8 cellular contexts compared by ENCODE assay signal in the genomic region with DNA sequence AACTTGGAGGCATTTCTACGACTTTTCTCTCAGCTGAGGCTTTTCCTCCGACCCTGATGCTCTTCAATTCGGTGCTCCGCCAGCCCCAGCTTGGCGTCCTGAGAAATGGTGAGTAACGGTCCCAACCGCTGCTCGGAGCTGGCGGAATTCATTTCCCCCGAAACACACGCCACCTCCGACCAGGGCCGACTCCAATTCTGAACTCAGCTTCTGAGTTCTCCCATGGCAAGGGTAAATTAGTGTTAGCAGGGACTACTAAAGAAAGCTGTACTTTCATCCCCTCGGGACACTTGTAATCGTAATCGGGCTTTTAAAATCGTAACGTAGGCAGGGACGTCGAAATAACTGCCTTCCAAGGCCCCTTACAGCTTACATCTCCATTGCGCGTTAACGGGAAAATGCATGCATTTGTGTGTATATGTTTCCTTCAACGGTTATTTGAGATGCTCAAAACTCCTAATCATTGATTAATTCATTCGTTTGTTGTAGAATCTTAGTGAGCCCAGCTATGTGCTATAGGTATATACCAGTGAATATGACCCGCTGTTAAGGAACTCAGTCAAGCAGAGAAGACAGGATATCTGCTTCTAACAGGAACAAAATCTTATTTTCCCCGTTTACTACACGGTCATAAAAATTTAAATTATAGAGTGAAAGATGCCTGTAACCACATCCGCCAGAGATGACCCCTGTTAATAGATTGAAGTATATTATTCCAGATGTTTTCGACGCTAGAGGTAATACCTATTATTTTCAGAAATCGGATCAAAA.
DNase-seq lines count a peak whose midpoint lies in the region; ATAC-seq and TF ChIP-seq lines count a peak whose summit lies in the region.

No MANE protein-coding gene starts in this region.

- no peaks in the 10 kb centered on the region for H3K9me3 ChIP-seq in WERI-Rb-1 (ENCODE audit: severe bottlenecking)
- no peaks in the 10 kb centered on the region for H3K9me3 ChIP-seq in iPS-18a (ENCODE audit: control insufficient read depth, low read depth, low read length)

- H3K4me3 ChIP-seq in AG09309 (ENCODE audit: control insufficient read depth, low read depth, low read length) (peak overlapping the region; percentile 65), WERI-Rb-1 (ENCODE audit: low read depth, low read length) (peak overlapping the region; percentile 93), iPS-18a (ENCODE audit: low read length) (peak overlapping the region; percentile 100)

- peak overlapping the region; percentile 98 for H3K9ac ChIP-seq in iPS-18a (ENCODE audit: low read length)

- TF ChIP-seq CTCF in AG09309 (IDR thresholded peaks at IDR 0.05; ENCODE audit: control insufficient read depth, insufficient read depth, low read depth, low read length, missing control alignments) (no peak), WERI-Rb-1 (IDR thresholded peaks at IDR 0.05; ENCODE audit: low read depth, low read length) (no peak)

- H3K27me3 ChIP-seq in WERI-Rb-1 (ENCODE audit: insufficient read depth, low read depth, severe bottlenecking) (no peaks in the 10 kb centered on the region), iPS-18a (ENCODE audit: control insufficient read depth, insufficient read depth, low read length) (no peaks in the 10 kb centered on the region)

- ATAC-seq in GM18861 (IDR thresholded peaks at IDR 0.05; ENCODE audit: unreplicated experiment) (peak; percentile 1), HG03064 (IDR thresholded peaks at IDR 0.05; ENCODE audit: low read depth, unreplicated experiment) (peak; percentile 9), HG02870 (IDR thresholded peaks at IDR 0.05; ENCODE audit: unreplicated experiment) (no peak)

- no peak for DNase-seq in AG09309 (ENCODE audit: low read depth)
- no peak for DNase-seq in WERI-Rb-1
- DNase-seq in substantia nigra (lab: John Stamatoyannopoulos, UW), result peak in 1 of 49 donors; percentile 25
- DNase-seq in KG1 (lab: John Stamatoyannopoulos, UW), result no peak

- H3K36me3 ChIP-seq in WERI-Rb-1 (peaks cover 60% of the 10 kb centered on the region), iPS-18a (ENCODE audit: control insufficient read depth, low read depth, low read length) (peaks cover 13% of the 10 kb centered on the region)

- H3K4me1 ChIP-seq in iPS-18a (ENCODE audit: control insufficient read depth, low read depth, low read length), result peaks cover 6% of the 10 kb centered on the region

- H3K27ac ChIP-seq in WERI-Rb-1 (peak overlapping the region; percentile 96), iPS-18a (ENCODE audit: low read length) (peak overlapping the region; percentile 75), substantia nigra (ENCODE audit: low read depth, low read length, poor library complexity, severe bottlenecking) (peak overlapping the region; percentile 16)

Comparison
In these comparisons a context has a peak if more than half of its experiments do, and no peak if none do; other contexts are left out.
1. H3K27ac ChIP-seq: peak in every context shown above with its lines; median percentile 96 in WERI-Rb-1; 75 in iPS-18a; 16 in substantia nigra.